Comparison of ENCODE assay signal across 27 cellular contexts in the genomic region with DNA sequence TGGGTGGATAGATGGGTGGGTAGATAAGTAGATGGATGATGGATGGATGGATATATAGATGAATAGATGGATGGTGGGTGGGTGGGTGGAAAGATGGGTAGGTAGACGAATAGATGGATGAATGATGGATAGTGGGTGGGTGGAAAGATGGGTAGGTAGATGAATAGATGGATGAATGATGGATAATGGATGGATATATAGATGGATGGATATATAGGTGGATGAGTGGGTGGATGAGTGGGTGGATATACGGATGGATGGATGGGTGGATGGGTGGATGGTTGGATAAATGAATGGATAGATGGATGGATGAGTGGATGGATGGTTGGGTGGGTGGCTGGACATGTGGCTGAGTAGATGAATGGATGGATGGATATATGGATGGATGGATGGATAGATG. TPM values are rescaled to one million over a fixed set of nuclear protein-coding genes. Genes with fewer than 3 reads are reported as not detected.
"Had no signal": no experiment of that assay in that cellular context is flagged by ENCODE, and none has a peak within 500 bp of the region (broad histone marks: within the 10 kb centered on the region; RNA-seq: fewer than 3 reads in every experiment).

No MANE protein-coding gene starts in this region.

- H3K27ac ChIP-seq: left ventricle myocardium inferior, neural progenitor cell, neutrophil, parathyroid adenoma, psoas muscle, upper lobe of left lung, vagina had no signal

- H3K4me1 ChIP-seq: left ventricle myocardium inferior, psoas muscle had no signal

- H3K79me2 ChIP-seq: parathyroid adenoma had no signal

- H3K9me3 Mint-ChIP-seq: immature natural killer cell; mesothelial cell of epicardium; natural killer cell; nephron progenitor cell; neural progenitor cell; stimulated activated naive B cell treated with anti-CD40 and anti-IgM and Interleukin-4, amounts not matched to agents 10 μg/mL and 1 μg/mL and 100 μg/mL, for 72 hours had no signal

- ATAC-seq: natural killer cell; stimulated activated naive CD8-positive, alpha-beta T cell treated with anti-CD3 and anti-CD28 coated beads, Interleukin-15, Interleukin-2, amounts not matched to agents 100 U/mL and 50 U/mL, for 24 hours had no signal

- H3K36me3 ChIP-seq: left ventricle myocardium inferior, neural progenitor cell, neutrophil, tibial nerve, upper lobe of left lung, vagina had no signal

- DNase-seq: hypothalamus; immature natural killer cell; left ventricle myocardium inferior; mesendoderm; naive B cell; natural killer cell; nephron progenitor cell; occipital lobe; right cardiac atrium; stimulated activated CD4-positive, alpha-beta T cell treated with anti-CD3 and anti-CD28 coated beads, Interleukin-12 subunit alpha, Interleukin-12 subunit beta, amount 100 ng/mL, for 4 hours; stimulated activated CD4-positive, alpha-beta T cell treated with anti-CD3 and anti-CD28 coated beads, Interleukin-15, amount 100 ng/mL, for 24 hours; stimulated activated CD4-positive, alpha-beta T cell treated with anti-CD3 and anti-CD28 coated beads, Interleukin-4, amount 100 ng/mL, for 1 hour; stimulated activated naive B cell treated with anti-CD40 and anti-IgM and Interleukin-4, amounts not matched to agents 10 μg/mL and 1 μg/mL and 100 μg/mL, for 72 hours; stimulated activated naive CD8-positive, alpha-beta T cell treated with anti-CD3 and anti-CD28 coated beads, Interleukin-15, Interleukin-2, amounts not matched to agents 100 U/mL and 50 U/mL, for 24 hours; substantia nigra had no signal

- H3K9me3 ChIP-seq: left ventricle myocardium inferior, neutrophil, psoas muscle, tibial nerve, upper lobe of left lung, vagina had no signal

- H3K36me3 Mint-ChIP-seq: immature natural killer cell; mesothelial cell of epicardium; naive B cell; natural killer cell; neural progenitor cell; stimulated activated naive B cell treated with anti-CD40 and anti-IgM and Interleukin-4, amounts not matched to agents 10 μg/mL and 1 μg/mL and 100 μg/mL, for 72 hours had no signal

- H3K9ac ChIP-seq: neural progenitor cell, parathyroid adenoma had no signal

- H3K27me3 ChIP-seq: tibial nerve, upper lobe of left lung, vagina had no signal

- H2AFZ ChIP-seq: neural progenitor cell, parathyroid adenoma had no signal

- H3K4me3 ChIP-seq: left ventricle myocardium inferior, lung, neural progenitor cell, psoas muscle, skin epidermis, tibial nerve, upper lobe of left lung, vagina had no signal

- H3K4me2 ChIP-seq: neural progenitor cell had no signal

- H3K4me1 Mint-ChIP-seq: immature natural killer cell, naive B cell had no signal

- H3K27ac Mint-ChIP-seq: immature natural killer cell; mesothelial cell of epicardium; natural killer cell; nephron progenitor cell; neural progenitor cell; stimulated activated naive B cell treated with anti-CD40 and anti-IgM and Interleukin-4, amounts not matched to agents 10 μg/mL and 1 μg/mL and 100 μg/mL, for 72 hours had no signal

- H3K4me3 Mint-ChIP-seq: immature natural killer cell; mesothelial cell of epicardium; naive B cell; natural killer cell; nephron progenitor cell; neural progenitor cell; stimulated activated naive B cell treated with anti-CD40 and anti-IgM and Interleukin-4, amounts not matched to agents 10 μg/mL and 1 μg/mL and 100 μg/mL, for 72 hours had no signal

- FAIRE-seq: islet of Langerhans, kidney had no signal

RNA-seq across cellular contexts. Expression of a gene that starts 53.1 kb away (rescaled TPM):
- total RNA-seq: natural killer cell had no signal
- polyA plus RNA-seq: immature natural killer cell had no signal
